In genomic region chr17:27224526-27225315, GRCh38 we compare ENCODE assay signal across 27 cellular contexts.
DNase-seq lines count a peak whose midpoint lies in the region.
"Had no signal": no experiment of that assay in that cellular context is flagged by ENCODE, and none has a peak within 500 bp of the region (broad histone marks: within the 10 kb centered on the region; RNA-seq: fewer than 3 reads in every experiment).

No MANE protein-coding gene starts in this region.

- no peak overlapping the region for H2AK5ac ChIP-seq in mesenchymal stem cell (ENCODE audit: low read length, severe bottlenecking)

- H3K27me3 Mint-ChIP-seq in activated T-helper 1 cell treated with anti-CD3 and anti-CD28 coated beads, Interleukin-12 subunit alpha, Interleukin-12 subunit beta, Interleukin-2, Interleukin-4 antibody, amounts not matched to agents 30 ng/mL and 10 ng/mL and 1 ng/mL, durations not matched to agents 14 hours and 24 hours and 36 hours (ENCODE audit: insufficient read depth), result peaks cover 5% of the 10 kb centered on the region

- no peak overlapping the region for H3K23ac ChIP-seq in mesenchymal stem cell (ENCODE audit: low read length in 2 of 2)

- no peak overlapping the region for H3K4me3 Mint-ChIP-seq in activated T-helper 1 cell treated with anti-CD3 and anti-CD28 coated beads, Interleukin-12 subunit alpha, Interleukin-12 subunit beta, Interleukin-2, Interleukin-4 antibody, amounts not matched to agents 30 ng/mL and 10 ng/mL and 1 ng/mL, durations not matched to agents 14 hours and 24 hours and 36 hours
- H3K4me3 Mint-ChIP-seq: CD4-positive, alpha-beta T cell; WTC11 had no signal

- H3K9me3 ChIP-seq in mesenchymal stem cell (ENCODE audit: control insufficient read depth, low read length), result peaks cover 3% of the 10 kb centered on the region
- H3K9me3 ChIP-seq: esophagus squamous epithelium, transverse colon had no signal

- no peak overlapping the region for H3K27ac ChIP-seq in mesenchymal stem cell (ENCODE audit: low read length, poor library complexity, severe bottlenecking)
- H3K27ac ChIP-seq: esophagus squamous epithelium, KMS-11, transverse colon had no signal

- H3K36me3 ChIP-seq in mesenchymal stem cell (ENCODE audit: control insufficient read depth in 1 of 2, insufficient read depth in 2 of 2, low read depth in 1 of 2, low read length in 2 of 2), result no peaks in the 10 kb centered on the region
- H3K36me3 ChIP-seq: esophagus squamous epithelium, transverse colon had no signal

- H2BK120ac ChIP-seq in mesenchymal stem cell (ENCODE audit: low read depth, low read length), result no peak overlapping the region

- H2BK12ac ChIP-seq in mesenchymal stem cell (ENCODE audit: low read length in 2 of 2), result no peak overlapping the region

- H3K4me1 Mint-ChIP-seq in activated T-helper 1 cell treated with anti-CD3 and anti-CD28 coated beads, Interleukin-12 subunit alpha, Interleukin-12 subunit beta, Interleukin-2, Interleukin-4 antibody, amounts not matched to agents 30 ng/mL and 10 ng/mL and 1 ng/mL, durations not matched to agents 14 hours and 24 hours and 36 hours (ENCODE audit: low read depth), result no peaks in the 10 kb centered on the region
- H3K4me1 Mint-ChIP-seq: WTC11 had no signal

- H2BK15ac ChIP-seq in mesenchymal stem cell (ENCODE audit: low read depth, poor library complexity, severe bottlenecking), result no peak overlapping the region

- no peak overlapping the region for H3K9ac ChIP-seq in mesenchymal stem cell (ENCODE audit: low read length)
- H3K9ac ChIP-seq: KMS-11 had no signal

- no peak overlapping the region for H3K27ac Mint-ChIP-seq in activated T-helper 1 cell treated with anti-CD3 and anti-CD28 coated beads, Interleukin-12 subunit alpha, Interleukin-12 subunit beta, Interleukin-2, Interleukin-4 antibody, amounts not matched to agents 30 ng/mL and 10 ng/mL and 1 ng/mL, durations not matched to agents 14 hours and 24 hours and 36 hours
- H3K27ac Mint-ChIP-seq: activated naive CD4-positive, alpha-beta T cell treated with anti-CD3 and anti-CD28 coated beads, Interleukin-2, amount 50 U/mL, for 72 hours; activated T-helper 2 cell treated with anti-CD3 and anti-CD28 coated beads, Interferon-gamma antibody, Interleukin-2, Interleukin-4, amounts not matched to agents 10 μg/mL and 5 μg/mL and 100 μg/mL, durations not matched to agents 14 hours and 24 hours and 36 hours; CD4-positive, alpha-beta T cell; WTC11 had no signal

- H3K18ac ChIP-seq in mesenchymal stem cell (ENCODE audit: low read depth in 1 of 2, low read length in 2 of 2), result no peak overlapping the region

- no peaks in the 10 kb centered on the region for H3K9me3 Mint-ChIP-seq in activated T-helper 1 cell treated with anti-CD3 and anti-CD28 coated beads, Interleukin-12 subunit alpha, Interleukin-12 subunit beta, Interleukin-2, Interleukin-4 antibody, amounts not matched to agents 30 ng/mL and 10 ng/mL and 1 ng/mL, durations not matched to agents 14 hours and 24 hours and 36 hours
- H3K9me3 Mint-ChIP-seq: activated naive CD4-positive, alpha-beta T cell treated with anti-CD3 and anti-CD28 coated beads, Interleukin-2, amount 50 U/mL, for 72 hours; activated T-helper 2 cell treated with anti-CD3 and anti-CD28 coated beads, Interferon-gamma antibody, Interleukin-2, Interleukin-4, amounts not matched to agents 10 μg/mL and 5 μg/mL and 100 μg/mL, durations not matched to agents 14 hours and 24 hours and 36 hours; CD4-positive, alpha-beta T cell had no signal

- H2BK5ac ChIP-seq in mesenchymal stem cell (ENCODE audit: low read depth, low read length, poor library complexity, severe bottlenecking), result no peak overlapping the region

- WGBS in mesenchymal stem cell, result 61% methylated on average over 3 of the region's 5 CpGs

- H3K4me3 ChIP-seq in mesenchymal stem cell (ENCODE audit: insufficient read depth in 1 of 2, low read depth in 1 of 2, low read length in 2 of 2), result no peak overlapping the region
- H3K4me3 ChIP-seq: esophagus squamous epithelium, transverse colon had no signal

- no peak overlapping the region for H3K4me2 ChIP-seq in mesenchymal stem cell (ENCODE audit: low read length, poor library complexity, severe bottlenecking)
- H3K4me2 ChIP-seq: KMS-11 had no signal

- peaks cover 2% of the 10 kb centered on the region for H3K4me1 ChIP-seq in mesenchymal stem cell (ENCODE audit: control insufficient read depth, insufficient read depth, low read depth, low read length)
- H3K4me1 ChIP-seq: esophagus squamous epithelium, transverse colon had no signal

- H3K4ac ChIP-seq in mesenchymal stem cell (ENCODE audit: low read depth in 1 of 2, low read length in 2 of 2), result no peak overlapping the region

- no peak overlapping the region for H4K91ac ChIP-seq in mesenchymal stem cell (ENCODE audit: low read length)

- H3K79me1 ChIP-seq in mesenchymal stem cell (replicated peaks; ENCODE audit: low read length, poor library complexity, severe bottlenecking), result no peaks in the 10 kb centered on the region

- H3K27me3 ChIP-seq in mesenchymal stem cell (ENCODE audit: control insufficient read depth in 1 of 2, insufficient read depth in 1 of 2, low read length in 2 of 2), result no peaks in the 10 kb centered on the region
- H3K27me3 ChIP-seq: transverse colon had no signal

- no peak overlapping the region for H4K8ac ChIP-seq in mesenchymal stem cell (ENCODE audit: low read length)

- intact Hi-C loops in activated T-helper 1 cell treated with anti-CD3 and anti-CD28 coated beads, Interleukin-12 subunit alpha, Interleukin-12 subunit beta, Interleukin-2, Interleukin-4 antibody, amounts not matched to agents 30 ng/mL and 10 ng/mL and 1 ng/mL, durations not matched to agents 14 hours and 24 hours and 36 hours (cut with micrococcal nuclease), result no loop called here

- DNase-seq in ELR (ENCODE audit: low read depth), result peak; percentile 70
- DNase-seq in LHCN-M2 (ENCODE audit: low read depth), result peak; percentile 42
- peak; percentile 38 for DNase-seq in dermis blood vessel endothelial cell
- DNase-seq in mesenchymal stem cell, result peak; percentile 33
- DNase-seq in activated T-helper 1 cell treated with anti-CD3 and anti-CD28 coated beads, Interleukin-12 subunit alpha, Interleukin-12 subunit beta, Interleukin-2, Interleukin-4 antibody, amounts not matched to agents 30 ng/mL and 10 ng/mL and 1 ng/mL, durations not matched to agents 14 hours and 24 hours and 36 hours (ENCODE audit: low spot score), result no peak
- no peak for DNase-seq in GM19240 (ENCODE audit: insufficient read length, low spot score)
- DNase-seq in NCI-H1092 (lab: John Stamatoyannopoulos, UW), result no peak
- DNase-seq: activated CD4-positive, alpha-beta T cell treated with anti-CD3 and anti-CD28 coated beads, Interleukin-2, amount 50 U/mL, for 4 hours; activated CD8-positive, alpha-beta memory T cell treated with anti-CD3 and anti-CD28 coated beads, Interleukin-2, amount 50 U/mL, for 4 hours; aorta; CD4-positive, alpha-beta T cell; DMS 273 treated with DMSO at 0.1 percent for 48 hours; effector CD8-positive, alpha-beta T cell; esophagus squamous epithelium; GDM1; left cardiac atrium; mesendoderm; NCI-H1092 treated with DMSO at 0.1 percent for 48 hours; NCI-H1930; NCI-H69; Right ventricle myocardium superior; T-helper 9 cell; transverse colon had no signal

- H2AFZ ChIP-seq in mesenchymal stem cell (ENCODE audit: low read depth, low read length), result no peak overlapping the region

- no peaks in the 10 kb centered on the region for H3K36me3 Mint-ChIP-seq in activated T-helper 1 cell treated with anti-CD3 and anti-CD28 coated beads, Interleukin-12 subunit alpha, Interleukin-12 subunit beta, Interleukin-2, Interleukin-4 antibody, amounts not matched to agents 30 ng/mL and 10 ng/mL and 1 ng/mL, durations not matched to agents 14 hours and 24 hours and 36 hours (ENCODE audit: low read depth)
- H3K36me3 Mint-ChIP-seq: activated naive CD4-positive, alpha-beta T cell treated with anti-CD3 and anti-CD28 coated beads, Interleukin-2, amount 50 U/mL, for 72 hours had no signal

- no peak overlapping the region for H3K14ac ChIP-seq in mesenchymal stem cell (ENCODE audit: low read length in 2 of 2)

Comparison
In these comparisons a context has a peak if more than half of its experiments do, and no peak if none do; other contexts are left out.
1. DNase-seq: peak in ELR (single experiment), LHCN-M2 (single experiment), dermis blood vessel endothelial cell (single experiment) and mesenchymal stem cell (single experiment); none in activated T-helper 1 cell treated with anti-CD3 and anti-CD28 coated beads, Interleukin-12 subunit alpha, Interleukin-12 subunit beta, Interleukin-2, Interleukin-4 antibody, amounts not matched to agents 30 ng/mL and 10 ng/mL and 1 ng/mL, durations not matched to agents 14 hours and 24 hours and 36 hours (single experiment), GM19240 (single experiment) and NCI-H1092 (single experiment).